ENCODE assay signal across 1 cellular context in genomic region chr17:61354895-61355294, GRCh38.
TF ChIP-seq lines count a peak whose summit lies in the region.

No MANE protein-coding gene starts in this region.

TF ChIP-seq in GM23338, 12 proteins besides CTCF, POLR2A, EP300 and RAD21 (continued from another document):
- TF ChIP-seq REST (IDR thresholded peaks at IDR 0.05; ENCODE audit: unreplicated experiment) (no peak), EZH2phosphoT487 (IDR thresholded peaks at IDR 0.05; ENCODE audit: unreplicated experiment) (no peak), NANOG (IDR thresholded peaks at IDR 0.05; ENCODE audit: borderline replicate concordance) (no peak), ETS1 (IDR thresholded peaks at IDR 0.05) (no peak), ZNF462 (CRISPR knock-in tag; IDR thresholded peaks at IDR 0.05) (no peak), ZNF114 (CRISPR knock-in tag; IDR thresholded peaks at IDR 0.05) (no peak), JUNB (IDR thresholded peaks at IDR 0.05; ENCODE audit: unreplicated experiment) (no peak), POLR2AphosphoS5 (IDR thresholded peaks at IDR 0.05; ENCODE audit: low read depth) (no peak), ZNF331 (CRISPR knock-in tag; IDR thresholded peaks at IDR 0.05; ENCODE audit: low read depth) (no peak)
